ENCODE assay signal across 20 cellular contexts in the genomic region with DNA sequence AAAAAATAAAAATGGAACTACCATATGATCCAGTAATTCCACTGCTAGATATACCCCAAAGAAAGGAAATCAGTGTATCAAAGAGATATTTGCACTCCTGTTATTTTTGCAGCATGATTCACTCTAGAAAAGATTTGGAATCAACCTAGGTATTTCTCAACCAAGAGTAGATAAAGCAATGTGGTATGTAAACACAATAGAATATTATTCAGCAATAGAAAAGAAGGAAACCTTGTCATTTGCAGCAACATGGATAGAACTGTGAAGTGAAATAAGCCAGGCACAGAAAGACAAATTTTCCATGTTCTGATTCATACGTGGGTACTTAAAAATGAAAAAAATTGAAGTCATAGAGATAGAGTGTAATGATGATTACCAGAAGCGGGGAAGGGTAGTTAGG.
A peak's percentile ranks its signal among the peaks of the same experiment; 100 is the strongest.
DNase-seq lines count a peak whose midpoint lies in the region; ATAC-seq and TF ChIP-seq lines count a peak whose summit lies in the region.
"Had no signal": no experiment of that assay in that cellular context is flagged by ENCODE, and none has a peak within 500 bp of the region (broad histone marks: within the 10 kb centered on the region; RNA-seq: fewer than 3 reads in every experiment).

No MANE protein-coding gene starts in this region.

- DNase-seq in NCI-H226 (peak; percentile 6), amniotic epithelial cell (ENCODE audit: low read depth) (peak; percentile 21), fibroblast of pulmonary artery (ENCODE audit: low read depth) (peak; percentile 52), iris pigment epithelial cell (ENCODE audit: low read depth) (peak; percentile 1), omental fat pad (ENCODE audit: low spot score) (no peak), lower lobe of right lung (no peak), COLO668 (lab: John Stamatoyannopoulos, UW; ENCODE audit: unreplicated experiment) (no peak)
- DNase-seq: 8988T; ACHN; BE2C; C1 segment of cervical spinal cord; Caco-2; Calu3; CD4-positive, CD25-positive, alpha-beta regulatory T cell; CD8-positive, alpha-beta memory T cell; DMS79 treated with DMSO at 0.1 percent for 48 hours; GDM1 had no signal

- no peaks in the 10 kb centered on the region for H3K36me3 ChIP-seq in lower lobe of right lung
- H3K36me3 ChIP-seq: BE2C, BLaER1 had no signal

- ATAC-seq in GM19397 (IDR thresholded peaks at IDR 0.05; ENCODE audit: unreplicated experiment) (no peak), omental fat pad (ENCODE audit: low FRiP score) (no peak), lower lobe of right lung (no peak)
- ATAC-seq: GM12878 had no signal

- H3K27ac ChIP-seq in lower lobe of right lung: no peak overlapping the region
- H3K27ac ChIP-seq: BLaER1 had no signal

- H3K27me3 ChIP-seq in lower lobe of right lung (ENCODE audit: low read depth): no peaks in the 10 kb centered on the region
- H3K27me3 ChIP-seq: BE2C, BLaER1 had no signal

- intact Hi-C loops in lower lobe of right lung (cut with DNase I): no loop called here

- TF ChIP-seq CTCF in fibroblast of pulmonary artery (IDR thresholded peaks at IDR 0.05; ENCODE audit: low read length, missing control alignments) (no peak), omental fat pad (IDR thresholded peaks at IDR 0.05) (no peak), lower lobe of right lung (IDR thresholded peaks at IDR 0.05) (no peak)

- H3K4me1 ChIP-seq in lower lobe of right lung: no peaks in the 10 kb centered on the region
- H3K4me1 ChIP-seq: BE2C, BLaER1, Caco-2 had no signal

- H3K9me3 ChIP-seq in lower lobe of right lung: no peaks in the 10 kb centered on the region
- H3K9me3 ChIP-seq: BE2C, BLaER1, Caco-2 had no signal

- H3K4me3 ChIP-seq in fibroblast of pulmonary artery (replicated peaks; ENCODE audit: low read depth, low read length) (no peak overlapping the region), lower lobe of right lung (no peak overlapping the region)
- H3K4me3 ChIP-seq: BLaER1, GM12878 had no signal

Comparison
In these comparisons a context has a peak if more than half of its experiments do, and no peak if none do; other contexts are left out.
1. DNase-seq: peak in NCI-H226 (single experiment), amniotic epithelial cell (single experiment), fibroblast of pulmonary artery (single experiment) and iris pigment epithelial cell (single experiment); none in omental fat pad (single experiment), lower lobe of right lung (single experiment) and COLO668 (single experiment).